Comparison of ENCODE assay signal across 8 cellular contexts in the genomic region with DNA sequence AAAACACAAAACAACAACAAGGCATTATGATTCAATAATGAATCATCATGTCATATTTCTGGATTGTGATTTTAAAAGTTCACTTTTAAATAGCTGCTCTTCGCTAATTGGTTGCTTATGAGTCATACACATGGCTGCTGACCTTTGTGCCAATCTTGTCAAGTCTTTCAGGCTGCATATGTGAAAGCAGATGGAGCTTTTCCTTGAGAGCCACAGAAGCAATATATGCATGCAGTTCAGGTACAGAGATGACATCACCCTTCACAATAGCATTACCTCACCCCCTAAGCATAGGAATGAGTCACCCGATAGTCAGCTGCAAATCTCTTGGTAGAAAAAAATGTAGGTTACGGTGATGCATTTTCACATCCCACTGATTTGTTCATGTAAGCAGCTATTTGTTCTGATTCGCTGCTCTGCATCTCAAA. TPM values are rescaled to one million over a fixed set of nuclear protein-coding genes. Genes with fewer than 3 reads are reported as not detected.
DNase-seq lines count a peak whose midpoint lies in the region; ATAC-seq lines count a peak whose summit lies in the region.

No MANE protein-coding gene starts in this region.

- DNase-seq in ELR (ENCODE audit: low read depth) (peak; percentile 98), HT1080 (ENCODE audit: low read depth) (peak; percentile 96), RPMI8226 (peak; percentile 60), adipocyte (ENCODE audit: low read depth) (peak; percentile 87), left ventricle myocardium superior (no peak), midbrain (lab: John Stamatoyannopoulos, UW) (no peak)

- intact Hi-C loops in left ventricle myocardium superior (cut with micrococcal nuclease): no loop called here

- ATAC-seq in GM21529 (IDR thresholded peaks at IDR 0.05; ENCODE audit: unreplicated experiment): peak; percentile 98
- peak; percentile 90 for ATAC-seq in left ventricle myocardium superior

- no peaks in the 10 kb centered on the region for H3K9me3 ChIP-seq in adipocyte (ENCODE audit: control insufficient read depth, low read length)
- H3K9me3 ChIP-seq in skeletal muscle tissue (ENCODE audit: control insufficient read depth in 3 of 3, low read length in 3 of 3): no peaks in the 10 kb centered on the region

- H3K36me3 ChIP-seq in adipocyte (ENCODE audit: control insufficient read depth, insufficient read depth, low read length, severe bottlenecking) (no peaks in the 10 kb centered on the region), skeletal muscle tissue (ENCODE audit: control insufficient read depth in 3 of 3, insufficient read depth in 3 of 3, low read length in 3 of 3) (no peaks in the 10 kb centered on the region)

- H3K4me3 ChIP-seq in adipocyte (ENCODE audit: low read length): peak overlapping the region; percentile 55
- H3K4me3 ChIP-seq in skeletal muscle tissue (ENCODE audit: low read length in 3 of 3): peak overlapping the region in 2 of 3 donors; percentile 31 to 33

- peak overlapping the region; percentile 67 for H3K27ac ChIP-seq in skeletal muscle tissue (ENCODE audit: low read depth, low read length)

- H3K27me3 ChIP-seq in adipocyte (replicated peaks; ENCODE audit: control insufficient read depth, insufficient read depth, low read length) (no peaks in the 10 kb centered on the region), skeletal muscle tissue (ENCODE audit: control insufficient read depth in 3 of 3, insufficient read depth in 3 of 3, low read length in 3 of 3) (no peaks in the 10 kb centered on the region)

- peak overlapping the region; percentile 32 for H3K9ac ChIP-seq in adipocyte (ENCODE audit: low read length)
- H3K9ac ChIP-seq in skeletal muscle tissue (ENCODE audit: low read depth in 1 of 3, low read length in 3 of 3): peak overlapping the region in 2 of 3 donors; percentile 18 to 34

- peaks cover 45% of the 10 kb centered on the region for H3K4me1 ChIP-seq in adipocyte (ENCODE audit: control insufficient read depth, insufficient read depth, low read length)
- peaks cover 8 to 13% (median 12%) of the 10 kb centered on the region in 3 donors for H3K4me1 ChIP-seq in skeletal muscle tissue (ENCODE audit: control insufficient read depth in 3 of 3, insufficient read depth in 3 of 3, low read length in 3 of 3)

RNA-seq across cellular contexts. Expression of a gene that starts 27.2 kb away (rescaled TPM):
- total RNA-seq in HT1080 (2014; rRNA removed; shearing (Covaris generic)): 5.6 and 8.4 TPM in 2 replicates
- polyA plus RNA-seq in HT1080 (2015; cell fraction: cytosol; rRNA removed): 4.3 and 5.2 TPM in 2 replicates
- 6.3 and 6.6 TPM in 2 replicates for polyA plus RNA-seq in HT1080 (2015; cell fraction: nucleus; rRNA removed)
- total RNA-seq in left ventricle myocardium superior: 5.2 TPM
- 24.0 TPM for total RNA-seq in skeletal muscle tissue

Comparison
In these comparisons a context has a peak if more than half of its experiments do, and no peak if none do; other contexts are left out.
1. DNase-seq: peak in ELR (single experiment), HT1080 (single experiment), RPMI8226 (single experiment) and adipocyte (single experiment); none in left ventricle myocardium superior (single experiment) and midbrain (single experiment).